In genomic region chr6:30556006-30556713, GRCh38 we compare ENCODE assay signal across 1 cellular context.
TF ChIP-seq lines count a peak whose summit lies in the region.

A gene with protein sequence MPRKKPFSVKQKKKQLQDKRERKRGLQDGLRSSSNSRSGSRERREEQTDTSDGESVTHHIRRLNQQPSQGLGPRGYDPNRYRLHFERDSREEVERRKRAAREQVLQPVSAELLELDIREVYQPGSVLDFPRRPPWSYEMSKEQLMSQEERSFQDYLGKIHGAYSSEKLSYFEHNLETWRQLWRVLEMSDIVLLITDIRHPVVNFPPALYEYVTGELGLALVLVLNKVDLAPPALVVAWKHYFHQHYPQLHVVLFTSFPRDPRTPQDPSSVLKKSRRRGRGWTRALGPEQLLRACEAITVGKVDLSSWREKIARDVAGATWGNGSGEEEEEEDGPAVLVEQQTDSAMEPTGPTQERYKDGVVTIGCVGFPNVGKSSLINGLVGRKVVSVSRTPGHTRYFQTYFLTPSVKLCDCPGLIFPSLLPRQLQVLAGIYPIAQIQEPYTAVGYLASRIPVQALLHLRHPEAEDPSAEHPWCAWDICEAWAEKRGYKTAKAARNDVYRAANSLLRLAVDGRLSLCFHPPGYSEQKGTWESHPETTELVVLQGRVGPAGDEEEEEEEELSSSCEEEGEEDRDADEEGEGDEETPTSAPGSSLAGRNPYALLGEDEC (minus strand): TSS chr6:30556489. CDS start chr6:30556203, 286 bp downstream.

TF ChIP-seq in A549, 52 proteins besides CTCF, POLR2A, EP300 and RAD21 (continued from another document):
- TF ChIP-seq GATA3 (IDR thresholded peaks at IDR 0.05; ENCODE audit: borderline replicate concordance) = peak; percentile 60
- peak; percentile 37 for TF ChIP-seq PHF8 (IDR thresholded peaks at IDR 0.05; ENCODE audit: borderline replicate concordance, low read depth)
- no peak for TF ChIP-seq RARB (CRISPR knock-in tag; IDR thresholded peaks at IDR 0.05)
- TF ChIP-seq JUN (IDR thresholded peaks at IDR 0.05) = 0 out of 5 replicates have a peak, but pooled peaks of 1 of the 2 experiments have one; percentile 8
- no peak for TF ChIP-seq NR3C1 (IDR thresholded peaks at IDR 0.05)
- TF ChIP-seq RFX5 (IDR thresholded peaks at IDR 0.05) = no peak
- TF ChIP-seq HES2 (IDR thresholded peaks at IDR 0.05) = no peak
- no peak for TF ChIP-seq MAZ (IDR thresholded peaks at IDR 0.05; ENCODE audit: borderline replicate concordance, low read depth, low read length)
- TF ChIP-seq MYC (IDR thresholded peaks at IDR 0.05; ENCODE audit: borderline replicate concordance, low read length) = 0 out of 2 replicates have a peak, but pooled peaks have one; percentile 38
- TF ChIP-seq E2F6 (IDR thresholded peaks at IDR 0.05; ENCODE audit: borderline replicate concordance, low read depth) = peak; percentile 45; the same call in 1 of the 2 replicates
- no peak for TF ChIP-seq FOXS1 (CRISPR knock-in tag; IDR thresholded peaks at IDR 0.05)
